Comparison of ENCODE assay signal across 1 cellular context in the genomic region with DNA sequence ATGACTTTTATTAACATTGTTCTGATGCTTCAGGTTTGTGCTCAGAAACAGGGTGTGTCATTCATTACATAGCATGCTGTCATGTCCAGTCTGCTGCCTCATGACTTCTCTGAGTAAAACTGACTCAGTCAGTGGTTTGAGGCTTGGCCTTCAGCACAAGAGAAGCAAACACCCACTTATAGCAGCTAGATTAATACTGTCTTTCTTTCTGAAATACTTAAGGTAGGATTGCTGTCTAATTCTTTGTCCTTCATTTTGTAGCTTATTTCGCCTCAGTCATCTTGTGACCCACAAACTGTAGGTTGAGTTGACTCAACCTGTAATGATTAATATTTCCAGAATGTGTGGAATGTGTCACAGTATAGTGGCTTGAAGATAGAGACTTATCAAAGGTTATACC.
TF ChIP-seq lines count a peak whose summit lies in the region.

No MANE protein-coding gene starts in this region.

TF ChIP-seq in HCT116, 20 proteins besides CTCF, POLR2A, EP300 and RAD21 (continued from another document):
- TF ChIP-seq, protein P1, sequence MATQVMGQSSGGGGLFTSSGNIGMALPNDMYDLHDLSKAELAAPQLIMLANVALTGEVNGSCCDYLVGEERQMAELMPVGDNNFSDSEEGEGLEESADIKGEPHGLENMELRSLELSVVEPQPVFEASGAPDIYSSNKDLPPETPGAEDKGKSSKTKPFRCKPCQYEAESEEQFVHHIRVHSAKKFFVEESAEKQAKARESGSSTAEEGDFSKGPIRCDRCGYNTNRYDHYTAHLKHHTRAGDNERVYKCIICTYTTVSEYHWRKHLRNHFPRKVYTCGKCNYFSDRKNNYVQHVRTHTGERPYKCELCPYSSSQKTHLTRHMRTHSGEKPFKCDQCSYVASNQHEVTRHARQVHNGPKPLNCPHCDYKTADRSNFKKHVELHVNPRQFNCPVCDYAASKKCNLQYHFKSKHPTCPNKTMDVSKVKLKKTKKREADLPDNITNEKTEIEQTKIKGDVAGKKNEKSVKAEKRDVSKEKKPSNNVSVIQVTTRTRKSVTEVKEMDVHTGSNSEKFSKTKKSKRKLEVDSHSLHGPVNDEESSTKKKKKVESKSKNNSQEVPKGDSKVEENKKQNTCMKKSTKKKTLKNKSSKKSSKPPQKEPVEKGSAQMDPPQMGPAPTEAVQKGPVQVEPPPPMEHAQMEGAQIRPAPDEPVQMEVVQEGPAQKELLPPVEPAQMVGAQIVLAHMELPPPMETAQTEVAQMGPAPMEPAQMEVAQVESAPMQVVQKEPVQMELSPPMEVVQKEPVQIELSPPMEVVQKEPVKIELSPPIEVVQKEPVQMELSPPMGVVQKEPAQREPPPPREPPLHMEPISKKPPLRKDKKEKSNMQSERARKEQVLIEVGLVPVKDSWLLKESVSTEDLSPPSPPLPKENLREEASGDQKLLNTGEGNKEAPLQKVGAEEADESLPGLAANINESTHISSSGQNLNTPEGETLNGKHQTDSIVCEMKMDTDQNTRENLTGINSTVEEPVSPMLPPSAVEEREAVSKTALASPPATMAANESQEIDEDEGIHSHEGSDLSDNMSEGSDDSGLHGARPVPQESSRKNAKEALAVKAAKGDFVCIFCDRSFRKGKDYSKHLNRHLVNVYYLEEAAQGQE (IDR thresholded peaks at IDR 0.05; ENCODE audit: low read depth), result no peak
- TF ChIP-seq YY1 (IDR thresholded peaks at IDR 0.05; ENCODE audit: extremely low read depth, insufficient replicate concordance, low read depth, low read length), result no peak
